21 cellular contexts compared by ENCODE assay signal in the genomic region with DNA sequence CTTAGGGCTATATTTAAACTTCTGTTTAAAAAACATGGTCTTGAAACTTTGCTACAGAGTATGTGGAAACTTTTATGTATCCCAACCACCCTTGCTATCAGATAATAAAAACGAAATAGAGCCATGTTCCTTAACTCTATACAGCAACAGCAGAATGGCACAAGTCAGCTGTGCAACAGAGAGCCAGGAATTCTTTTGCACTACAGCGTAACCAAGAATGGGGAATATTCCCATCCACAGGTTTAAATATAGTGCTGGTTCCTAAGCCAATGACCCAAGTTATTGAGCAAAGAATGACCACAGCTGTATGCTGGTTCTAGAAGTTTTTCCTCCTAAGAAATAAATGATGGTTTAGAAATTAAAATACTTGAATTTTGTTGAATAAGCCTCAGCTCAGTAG.
"Had no signal": no experiment of that assay in that cellular context is flagged by ENCODE, and none has a peak within 500 bp of the region (broad histone marks: within the 10 kb centered on the region; RNA-seq: fewer than 3 reads in every experiment).

No MANE protein-coding gene starts in this region.

- H3K9me3 Mint-ChIP-seq: activated naive CD8-positive, alpha-beta T cell treated with anti-CD3 and anti-CD28 coated beads, Interleukin-2, amount 10 ng/mL, durations not matched to agents 7 days and 5 days; activated T-cell treated with anti-CD3 and anti-CD28 coated beads, Interleukin-2, amount 50 U/mL, for 24 hours; activated T-helper 2 cell treated with anti-CD3 and anti-CD28 coated beads, Interferon-gamma antibody, Interleukin-2, Interleukin-4, amounts not matched to agents 10 μg/mL and 5 μg/mL and 100 μg/mL, durations not matched to agents 14 hours and 24 hours and 36 hours; memory B cell; naive thymus-derived CD8-positive, alpha-beta T cell; type B pancreatic cell had no signal

- ATAC-seq: naive thymus-derived CD8-positive, alpha-beta T cell; right lobe of liver had no signal

- H3K27ac ChIP-seq: breast epithelium, coronary artery, hepatocyte, neutrophil, ovary, right lobe of liver, thoracic aorta, vagina had no signal

- H3K4me3 ChIP-seq: breast epithelium, coronary artery, hepatocyte, ovary, right lobe of liver, thoracic aorta, vagina had no signal

- H3K27ac Mint-ChIP-seq: activated naive CD8-positive, alpha-beta T cell treated with anti-CD3 and anti-CD28 coated beads, Interleukin-2, amount 10 ng/mL, durations not matched to agents 7 days and 5 days; activated T-helper 2 cell treated with anti-CD3 and anti-CD28 coated beads, Interferon-gamma antibody, Interleukin-2, Interleukin-4, amounts not matched to agents 10 μg/mL and 5 μg/mL and 100 μg/mL, durations not matched to agents 14 hours and 24 hours and 36 hours; memory B cell; type B pancreatic cell had no signal

- H2AFZ ChIP-seq: hepatocyte had no signal

- DNase-seq: activated naive CD4-positive, alpha-beta T cell; activated naive CD8-positive, alpha-beta T cell treated with anti-CD3 and anti-CD28 coated beads, Interleukin-2, amount 10 ng/mL, durations not matched to agents 7 days and 5 days; activated T-cell treated with anti-CD3 and anti-CD28 coated beads, Interleukin-2, amount 50 U/mL, for 24 hours; amniotic stem cell; cerebellar nuclear complex; kidney glomerular epithelial cell; naive thymus-derived CD8-positive, alpha-beta T cell; ovary; right lobe of liver; stimulated activated CD4-positive, alpha-beta T cell treated with anti-CD3 and anti-CD28 coated beads, Interleukin-4, amount 100 ng/mL, for 1 hour; stimulated activated naive CD4-positive, alpha-beta T cell; T-helper 1 cell had no signal

- H3K27me3 Mint-ChIP-seq: activated naive CD8-positive, alpha-beta T cell treated with anti-CD3 and anti-CD28 coated beads, Interleukin-2, amount 10 ng/mL, durations not matched to agents 7 days and 5 days; activated T-cell treated with anti-CD3 and anti-CD28 coated beads, Interleukin-2, amount 50 U/mL, for 24 hours; memory B cell; naive thymus-derived CD8-positive, alpha-beta T cell; type B pancreatic cell had no signal

- H3K4me2 ChIP-seq: hepatocyte had no signal

- H3K9me3 ChIP-seq: breast epithelium, neutrophil, ovary, right lobe of liver, thoracic aorta, vagina had no signal

- H3K4me3 Mint-ChIP-seq: activated naive CD8-positive, alpha-beta T cell treated with anti-CD3 and anti-CD28 coated beads, Interleukin-2, amount 10 ng/mL, durations not matched to agents 7 days and 5 days; activated T-cell treated with anti-CD3 and anti-CD28 coated beads, Interleukin-2, amount 50 U/mL, for 24 hours; memory B cell; naive thymus-derived CD8-positive, alpha-beta T cell; type B pancreatic cell had no signal

- H3K27me3 ChIP-seq: breast epithelium, hepatocyte, neutrophil, ovary, right lobe of liver, vagina had no signal

- H3K36me3 ChIP-seq: ovary had no signal

- H3K4me1 ChIP-seq: breast epithelium, right lobe of liver, vagina had no signal
